Comparison of ENCODE assay signal across 27 cellular contexts in the genomic region with DNA sequence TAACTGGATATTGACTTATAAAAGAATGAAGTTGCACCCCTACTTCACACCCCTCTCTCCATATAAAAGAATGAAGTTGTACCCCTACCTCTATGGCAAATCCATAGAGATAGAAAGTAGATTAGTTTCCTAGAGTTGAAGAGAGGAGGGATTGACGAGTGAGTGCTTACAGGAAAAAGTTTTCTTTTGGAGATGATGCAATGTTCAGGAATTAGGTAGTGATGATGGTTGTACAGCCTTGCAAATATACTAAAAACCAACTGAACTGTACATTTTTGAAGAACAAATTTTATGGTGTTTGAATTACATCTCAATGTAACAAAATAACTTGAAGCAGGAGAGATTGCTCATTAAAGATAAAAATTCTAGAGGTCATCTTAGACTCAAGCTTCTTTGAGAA.
DNase-seq lines count a peak whose midpoint lies in the region; ATAC-seq, FAIRE-seq and TF ChIP-seq lines count a peak whose summit lies in the region.
"Had no signal": no experiment of that assay in that cellular context is flagged by ENCODE, and none has a peak within 500 bp of the region (broad histone marks: within the 10 kb centered on the region; RNA-seq: fewer than 3 reads in every experiment).

No MANE protein-coding gene starts in this region.

- no peak overlapping the region for H3K27ac ChIP-seq in IMR-90 (ENCODE audit: insufficient read depth, low read length)
- no peak overlapping the region for H3K27ac ChIP-seq in K562 (ENCODE audit: extremely low read depth, low read depth, low read length)
- H3K27ac ChIP-seq in uterus: no peak overlapping the region
- H3K27ac ChIP-seq: BLaER1 had no signal

- H3K27me3 ChIP-seq in IMR-90 (ENCODE audit: control insufficient read depth, insufficient read depth, low read length) (no peaks in the 10 kb centered on the region), K562 (ENCODE audit: control insufficient read depth in 2 of 2, insufficient read depth in 2 of 2, low read length in 2 of 2) (no peaks in the 10 kb centered on the region), uterus (no peaks in the 10 kb centered on the region)
- H3K27me3 ChIP-seq: BE2C, BLaER1 had no signal

- intact Hi-C loops in IMR-90 (cut with micrococcal nuclease) (no loop called here), K562 (cut with micrococcal nuclease) (no loop called here), uterus (cut with DNase I; ENCODE audit: low total_unique reads) (no loop called here)

- H2AFZ ChIP-seq in IMR-90 (replicated peaks; ENCODE audit: low read length, poor library complexity): no peak overlapping the region
- H2AFZ ChIP-seq in K562 (ENCODE audit: low read depth, low read length): no peak overlapping the region

- no peak overlapping the region for H3K4me3 Mint-ChIP-seq in WTC11
- H3K4me3 Mint-ChIP-seq: CD14-positive monocyte; CD4-positive, alpha-beta memory T cell; CD4-positive, CD25-positive, alpha-beta regulatory T cell; CD8-positive, alpha-beta memory T cell had no signal

- CTCF ChIA-PET in IMR-90 (lab: Yijun Ruan, JAX) (interaction anchor here (1.4 kb wide), 1 partner anchor 458 kb away, joined by 4 read pairs; no protein-coding TSS in a partner anchor), WTC11 (lab: Charles Lee) (interaction anchor here (1.1 kb wide), 1 partner anchor 307 kb away, joined by 3 read pairs; no protein-coding TSS in a partner anchor), K562 (lab: Yijun Ruan, JAX; ENCODE audit: low intra/inter-chr PET ratio) (no interaction called here)

- no peaks in the 10 kb centered on the region for H3K4me1 Mint-ChIP-seq in WTC11
- H3K4me1 Mint-ChIP-seq: CD14-positive monocyte had no signal

- H2BK120ac ChIP-seq in IMR-90 (ENCODE audit: low read depth, low read length): no peak overlapping the region

- H3K36me3 Mint-ChIP-seq in WTC11: no peaks in the 10 kb centered on the region
- H3K36me3 Mint-ChIP-seq: CD14-positive monocyte had no signal

- TF ChIP-seq CTCF in IMR-90 (conservative IDR thresholded peaks at IDR 0.05; ENCODE audit: low read depth, low read length) (no peak), WTC11 (IDR thresholded peaks at IDR 0.05) (no peak), K562 (IDR thresholded peaks at IDR 0.05 in 2 of 3, conservative IDR thresholded peaks at IDR 0.05 in 1 of 3; ENCODE audit: insufficient read depth in 2 of 3, low read depth in 1 of 3, low read length in 3 of 3) (no peak), uterus (IDR thresholded peaks at IDR 0.05) (no peak)

- H4K8ac ChIP-seq in IMR-90 (ENCODE audit: low read depth in 2 of 2, low read length in 2 of 2): no peak overlapping the region

- in situ Hi-C loops in IMR-90 (cut with MboI; ENCODE audit: low sequenced_read_pairs) (no loop called here), K562 (cut with MboI) (no loop called here)

- TF ChIP-seq RAD21 in IMR-90 (IDR thresholded peaks at IDR 0.05; ENCODE audit: low read length): no peak
- TF ChIP-seq RAD21 in K562 (CRISPR knock-in tag; conservative IDR thresholded peaks at IDR 0.05 in 1 of 2, IDR thresholded peaks at IDR 0.05 in 1 of 2): no peak

- H3K56ac ChIP-seq in IMR-90 (ENCODE audit: extremely low read depth, insufficient read depth, low read length): no peak overlapping the region

- H3K23ac ChIP-seq in IMR-90 (ENCODE audit: low read depth, low read length): no peak overlapping the region

- H3K79me2 ChIP-seq in K562 (ENCODE audit: control insufficient read depth, insufficient read depth, low read length): no peaks in the 10 kb centered on the region

- H3K9ac ChIP-seq in IMR-90 (ENCODE audit: low read depth, low read length) (no peak overlapping the region), K562 (ENCODE audit: insufficient read depth in 1 of 2, low read depth in 2 of 2, low read length in 2 of 2) (no peak overlapping the region)
- H3K9ac ChIP-seq: BLaER1 had no signal

- no peak for ATAC-seq in IMR-90 (ENCODE audit: low read depth)
- no peak for ATAC-seq in WTC11
- ATAC-seq in K562: no peak
- no peak for ATAC-seq in HG03025 (IDR thresholded peaks at IDR 0.05; ENCODE audit: low FRiP score, unreplicated experiment)
- ATAC-seq: GM12878 had no signal

- H2BK15ac ChIP-seq in IMR-90 (ENCODE audit: low read depth, low read length): no peak overlapping the region

- H3K9me3 ChIP-seq in IMR-90 (ENCODE audit: control insufficient read depth, insufficient read depth, low read length): no peaks in the 10 kb centered on the region
- no peaks in the 10 kb centered on the region for H3K9me3 ChIP-seq in K562 (replicated peaks; ENCODE audit: control insufficient read depth, insufficient read depth, low read depth, low read length)
- H3K9me3 ChIP-seq in uterus: no peaks in the 10 kb centered on the region
- H3K9me3 ChIP-seq: BE2C had no signal

- no peak for DNase-seq in IMR-90
- no peak for DNase-seq in WTC11 (ENCODE audit: low spot score)
- no peak for DNase-seq in K562 (ENCODE audit: extremely low read depth in 1 of 4, low spot score in 3 of 4)
- DNase-seq in uterus: no peak
- no peak for DNase-seq in stimulated activated CD4-positive, alpha-beta T cell treated with anti-CD3 and anti-CD28 coated beads, Interleukin-4, amount 100 ng/mL, for 4 hours
- DNase-seq: 8988T; ACHN; BE2C; C1 segment of cervical spinal cord; CD4-positive, alpha-beta memory T cell; CD4-positive, CD25-positive, alpha-beta regulatory T cell; CD8-positive, alpha-beta memory T cell; COR-L47; DMS 273 treated with DMSO at 0.1 percent for 48 hours; DMS153; DMS53; DMS79; DND-41; EL; GDM1 had no signal

- no peak overlapping the region for H3K18ac ChIP-seq in IMR-90 (ENCODE audit: low read depth, low read length)

- no peaks in the 10 kb centered on the region for H3K36me3 ChIP-seq in IMR-90 (ENCODE audit: control insufficient read depth, insufficient read depth, low read length)
- H3K36me3 ChIP-seq in K562 (ENCODE audit: control insufficient read depth, insufficient read depth, low read length): no peaks in the 10 kb centered on the region
- no peaks in the 10 kb centered on the region for H3K36me3 ChIP-seq in uterus
- H3K36me3 ChIP-seq: BE2C, BLaER1 had no signal

- H3K27me3 Mint-ChIP-seq in WTC11 (ENCODE audit: low read depth): no peaks in the 10 kb centered on the region
- H3K27me3 Mint-ChIP-seq: CD4-positive, alpha-beta memory T cell; CD4-positive, CD25-positive, alpha-beta regulatory T cell; CD8-positive, alpha-beta memory T cell had no signal

- H3K4ac ChIP-seq in IMR-90 (ENCODE audit: low read depth, low read length): no peak overlapping the region

- H4K5ac ChIP-seq in IMR-90 (ENCODE audit: low read depth, low read length): no peak overlapping the region

- POLR2A ChIA-PET in IMR-90 (lab: Charles Lee; ENCODE audit: unreplicated experiment): no interaction called here
- POLR2A ChIA-PET in WTC11 (lab: Charles Lee): no interaction called here
- POLR2A ChIA-PET in K562 (lab: Yijun Ruan, JAX): interaction anchor here (0.6 kb wide), 1 partner anchor 1513 kb away, joined by 3 read pairs; no protein-coding TSS in a partner anchor

- no peaks in the 10 kb centered on the region for H4K20me1 ChIP-seq in IMR-90 (ENCODE audit: insufficient read depth, low read length)
- H4K20me1 ChIP-seq in K562 (replicated peaks; ENCODE audit: control insufficient read depth, insufficient read depth, low read length): no peaks in the 10 kb centered on the region
- H4K20me1 ChIP-seq: BLaER1 had no signal

- H3K14ac ChIP-seq in IMR-90 (replicated peaks; ENCODE audit: low read depth, low read length): no peak overlapping the region

- no CpG with 5 or more reads among the region's 1 CpG for WGBS in IMR-90 (ENCODE audit: extremely low coverage in 2 of 2, insufficient read length in 1 of 2), 2 experiments
- 17% methylated on average over 1 of the region's 1 CpG for WGBS in K562 (ENCODE audit: insufficient coverage, low coverage, missing lambda C conversion rate)

- H3K9me1 ChIP-seq in IMR-90 (ENCODE audit: insufficient read depth, low read length) (no peaks in the 10 kb centered on the region), K562 (ENCODE audit: control insufficient read depth, insufficient read depth, low read length) (no peaks in the 10 kb centered on the region)

- H3K27ac Mint-ChIP-seq in WTC11: no peak overlapping the region
- H3K27ac Mint-ChIP-seq: CD14-positive monocyte; CD4-positive, CD25-positive, alpha-beta regulatory T cell had no signal

- FAIRE-seq in K562 (lab: Jason Lieb, UNC): no peak
- FAIRE-seq: A204.1, GM12878, GM12892, GM18507 had no signal

- TF ChIP-seq EP300 in K562 (IDR thresholded peaks at IDR 0.05; ENCODE audit: low read length): no peak

- no peak overlapping the region for H4K91ac ChIP-seq in IMR-90 (ENCODE audit: insufficient read depth, low read depth, low read length)

- BruUV-seq in IMR-90 (replicated peaks; lab: Mats Ljungman, UMichigan): no TSS peak
- no TSS peak for BruUV-seq in K562 (replicated peaks; lab: Mats Ljungman, UMichigan)

- H2AK5ac ChIP-seq in IMR-90 (ENCODE audit: low read depth, low read length): no peak overlapping the region

- no peak overlapping the region for H2BK20ac ChIP-seq in IMR-90 (ENCODE audit: low read depth, low read length)

- H3K4me1 ChIP-seq in IMR-90 (ENCODE audit: control insufficient read depth, insufficient read depth, low read length) (no peaks in the 10 kb centered on the region), K562 (replicated peaks in 1 of 2; ENCODE audit: control insufficient read depth in 2 of 2, insufficient read depth in 2 of 2, low read length in 2 of 2) (no peaks in the 10 kb centered on the region), uterus (no peaks in the 10 kb centered on the region)
- H3K4me1 ChIP-seq: BE2C, BLaER1 had no signal

- H2BK5ac ChIP-seq in IMR-90 (ENCODE audit: low read depth, low read length, poor library complexity, severe bottlenecking): no peak overlapping the region

- no peak overlapping the region for H2AK9ac ChIP-seq in IMR-90 (replicated peaks; ENCODE audit: low read depth, low read length, poor library complexity)

- H3K9me3 Mint-ChIP-seq in WTC11: peaks cover 4% of the 10 kb centered on the region; the same call in 1 of the 2 replicates
- H3K9me3 Mint-ChIP-seq: CD4-positive, CD25-positive, alpha-beta regulatory T cell; CD8-positive, alpha-beta memory T cell had no signal

- dilution Hi-C loops in IMR-90 (cut with HindIII; ENCODE audit: low sequenced_read_pairs, unreplicated experiment): loop anchor here (25.0 kb wide), 1 partner anchor 458 kb away; no protein-coding TSS in a partner anchor

- H3K79me1 ChIP-seq in IMR-90 (ENCODE audit: low read depth in 1 of 2, low read length in 2 of 2): no peaks in the 10 kb centered on the region

- H3K4me2 ChIP-seq in IMR-90 (ENCODE audit: low read depth, low read length) (no peak overlapping the region), K562 (ENCODE audit: insufficient read depth, low read length) (no peak overlapping the region)
- H3K4me2 ChIP-seq: BLaER1 had no signal

- TF ChIP-seq POLR2A in IMR-90 (IDR thresholded peaks at IDR 0.05; ENCODE audit: low read depth, low read length): no peak
- no peak for TF ChIP-seq POLR2A in K562 (conservative IDR thresholded peaks at IDR 0.05)
- TF ChIP-seq POLR2A in uterus (IDR thresholded peaks at IDR 0.05): no peak

- no peak overlapping the region for H3K4me3 ChIP-seq in IMR-90 (ENCODE audit: insufficient read depth, low read depth, low read length)
- H3K4me3 ChIP-seq in K562: no peak overlapping the region
- no peak overlapping the region for H3K4me3 ChIP-seq in uterus
- H3K4me3 ChIP-seq: BLaER1, GM12878 had no signal

TF ChIP-seq in WTC11, 78 proteins besides CTCF, POLR2A, EP300 and RAD21 (continues in another document):
- 0 out of 2 replicates have a peak, but pooled peaks have one; percentile 33 for TF ChIP-seq GABPB1 (CRISPR knock-in tag; IDR thresholded peaks at IDR 0.05)
